In genomic region chr10:112271982-112272381, GRCh38 we compare ENCODE assay signal across 22 cellular contexts. TPM values are rescaled to one million over a fixed set of nuclear protein-coding genes. Genes with fewer than 3 reads are reported as not detected.
A peak's percentile ranks its signal among the peaks of the same experiment; 100 is the strongest.
DNase-seq lines count a peak whose midpoint lies in the region; FAIRE-seq and TF ChIP-seq lines count a peak whose summit lies in the region.
"Had no signal": no experiment of that assay in that cellular context is flagged by ENCODE, and none has a peak within 500 bp of the region (broad histone marks: within the 10 kb centered on the region; RNA-seq: fewer than 3 reads in every experiment).

No MANE protein-coding gene starts in this region.

- no peak overlapping the region for H4K5ac ChIP-seq in H1 (ENCODE audit: insufficient read length, low read depth, low read length)

- H2BK120ac ChIP-seq in H1 (replicated peaks; ENCODE audit: low read depth, low read length) = no peak overlapping the region

- H3K27ac ChIP-seq in H1 (ENCODE audit: low read depth, low read length) = no peak overlapping the region
- H3K27ac ChIP-seq in smooth muscle cell (ENCODE audit: low read depth) = no peak overlapping the region
- H3K27ac ChIP-seq: heart right ventricle, ovary, SJCRH30 had no signal

- no peaks in the 10 kb centered on the region for H3K23me2 ChIP-seq in H1 (ENCODE audit: low read depth, low read length)

- no peaks in the 10 kb centered on the region; a peak in 1 of 4 replicates for H3K9me3 ChIP-seq in H1 (ENCODE audit: insufficient read depth in 2 of 2, low read depth in 1 of 2, low read length in 1 of 2)
- H3K9me3 ChIP-seq in smooth muscle cell (replicated peaks; ENCODE audit: low read depth) = no peaks in the 10 kb centered on the region
- H3K9me3 ChIP-seq: ovary, SJCRH30 had no signal

- no peak for TF ChIP-seq CTCF in H1 (IDR thresholded peaks at IDR 0.05; ENCODE audit: control extremely low read depth in 1 of 3, insufficient read depth in 1 of 3, low read depth in 1 of 3, low read length in 3 of 3)
- TF ChIP-seq CTCF in GM10266 (IDR thresholded peaks at IDR 0.05; ENCODE audit: control insufficient read depth, insufficient read depth, low read depth, missing control alignments) = no peak
- TF ChIP-seq CTCF in smooth muscle cell (IDR thresholded peaks at IDR 0.05; ENCODE audit: borderline replicate concordance, insufficient read depth, poor library complexity, severe bottlenecking) = no peak

- H3K27me3 ChIP-seq in H1 (replicated peaks in 1 of 4; ENCODE audit: control insufficient read depth in 3 of 4, extremely low read depth in 1 of 4, insufficient read depth in 3 of 4, low read length in 3 of 4) = peaks cover 0 to 1% (median 0%) of the 10 kb centered on the region in 4 experiments; a peak in 2 of 7 replicates
- H3K27me3 ChIP-seq in smooth muscle cell (ENCODE audit: low read depth) = no peaks in the 10 kb centered on the region
- H3K27me3 ChIP-seq: heart right ventricle, ovary, SJCRH30 had no signal

- FAIRE-seq in H1 (lab: Jason Lieb, UNC) = no peak
- FAIRE-seq: D721Med had no signal

- WGBS in H1 (ENCODE audit: extremely low coverage in 1 of 2, insufficient coverage in 1 of 2, insufficient read length in 1 of 2, insufficient replicate concordance in 2 of 2, low coverage in 1 of 2, low lambda C conversion rate in 2 of 2, missing lambda C conversion rate in 1 of 2), 2 experiments = 91% methylated on average over 3 of the region's 3 CpGs; no CpG with 5 or more reads in 1 of the 2 experiments
- 75% methylated on average over 3 of the region's 3 CpGs for WGBS in smooth muscle cell (ENCODE audit: low lambda C conversion rate)

- H3K4me2 ChIP-seq in H1 (ENCODE audit: insufficient read depth in 1 of 2, low read depth in 2 of 2, low read length in 2 of 2) (no peak overlapping the region), smooth muscle cell (no peak overlapping the region)

- H2AFZ ChIP-seq in H1 (ENCODE audit: low read length) (peak overlapping the region; percentile 23; the same call in 1 of the 2 replicates), smooth muscle cell (ENCODE audit: low read depth) (no peak overlapping the region)

- no peaks in the 10 kb centered on the region for H3F3A ChIP-seq in smooth muscle cell (ENCODE audit: low read depth)

- DNase-seq in AG20443 (ENCODE audit: low spot score) (peak; percentile 83), NOMO-1 (lab: John Stamatoyannopoulos, UW; ENCODE audit: unreplicated experiment in 2 of 2) (peak; percentile 40 to 68), H1 (ENCODE audit: low read depth in 1 of 2, low spot score in 2 of 2) (no peak), non-pigmented ciliary epithelial cell (ENCODE audit: low read depth) (peak; percentile 14), GM10266 (ENCODE audit: extremely low spot score) (no peak), NCI-H1436 treated with DMSO at 0.1 percent for 48 hours (lab: John Stamatoyannopoulos, UW) (no peak), smooth muscle cell (lab: John Stamatoyannopoulos, UW; ENCODE audit: unreplicated experiment) (no peak)
- DNase-seq in activated CD4-positive, alpha-beta T cell treated with anti-CD3 and anti-CD28 coated beads for 48 hours = no peak
- DNase-seq: activated naive CD8-positive, alpha-beta T cell treated with anti-CD3 and anti-CD28 coated beads for 36 hours; activated T-cell treated with anti-CD3 and anti-CD28 coated beads, Interleukin-2, amount 50 U/mL, for 48 hours; cerebellar nuclear complex; heart right ventricle; KBM-7; NCI-H1417 treated with DMSO at 0.1 percent for 48 hours; NCI-H446 treated with DMSO at 0.1 percent for 48 hours; ovary; SJCRH30; stimulated activated CD4-positive, alpha-beta T cell treated with anti-CD3 and anti-CD28 coated beads, Interleukin-12 subunit alpha, Interleukin-12 subunit beta, amount 100 ng/mL, for 4 hours had no signal

- H3K4me3 ChIP-seq in H1 (ENCODE audit: extremely low read depth in 1 of 4, insufficient read depth in 2 of 4, low read depth in 3 of 4, low read length in 4 of 4) (no peak overlapping the region), smooth muscle cell (no peak overlapping the region)
- H3K4me3 ChIP-seq: heart right ventricle, ovary, SJCRH30 had no signal

- H2BK15ac ChIP-seq in H1 (ENCODE audit: low read length) = no peak overlapping the region

- no peak for TF ChIP-seq POLR2A in H1 (IDR thresholded peaks at IDR 0.05; ENCODE audit: control extremely low read depth in 1 of 2, low read depth in 2 of 2, low read length in 2 of 2)

- H3K9ac ChIP-seq in H1 (replicated peaks in 1 of 4; ENCODE audit: extremely low read depth in 1 of 4, low read depth in 3 of 4, low read length in 3 of 4) = no peak overlapping the region
- no peak overlapping the region for H3K9ac ChIP-seq in smooth muscle cell (ENCODE audit: low read depth)

- H2BK20ac ChIP-seq in H1 (ENCODE audit: low read length) = no peak overlapping the region

- H2BK5ac ChIP-seq in H1 (ENCODE audit: low read depth, low read length) = no peak overlapping the region

- no peak overlapping the region for H2BK12ac ChIP-seq in H1 (ENCODE audit: low read depth, low read length)

- H4K20me1 ChIP-seq in H1 (replicated peaks in 1 of 2; ENCODE audit: control insufficient read depth in 1 of 2, insufficient read depth in 2 of 2, low read length in 2 of 2) (no peaks in the 10 kb centered on the region), smooth muscle cell (ENCODE audit: low read depth) (no peaks in the 10 kb centered on the region)

- H3K79me2 ChIP-seq in H1 (ENCODE audit: control insufficient read depth in 1 of 2, insufficient read depth in 2 of 2, low read length in 2 of 2) (no peaks in the 10 kb centered on the region), smooth muscle cell (ENCODE audit: low read depth) (no peaks in the 10 kb centered on the region)

- no peak for TF ChIP-seq EP300 in H1 (IDR thresholded peaks at IDR 0.05; ENCODE audit: borderline replicate concordance in 1 of 2, low read depth in 2 of 2, low read length in 2 of 2)

- POLR2A ChIA-PET in H1 (lab: Charles Lee; ENCODE audit: partially characterized antibody) = no interaction called here

- CTCF ChIA-PET in H1 (lab: Charles Lee; ENCODE audit: partially characterized antibody) = interaction anchor here (1.3 kb wide), 1 partner anchor 43 kb away, joined by 4 read pairs; no protein-coding TSS in a partner anchor

- no peaks in the 10 kb centered on the region for H3K79me1 ChIP-seq in H1 (ENCODE audit: low read depth, low read length)

- no peak overlapping the region for H4K91ac ChIP-seq in H1 (replicated peaks; ENCODE audit: insufficient read length, low read length)

- no peak overlapping the region for H3K18ac ChIP-seq in H1 (ENCODE audit: extremely low read depth, low read length)

- no peak overlapping the region for H4K8ac ChIP-seq in H1 (ENCODE audit: extremely low read depth, insufficient read depth, low read length)

- no peaks in the 10 kb centered on the region for H3K4me1 ChIP-seq in H1 (replicated peaks in 1 of 4; ENCODE audit: control insufficient read depth in 3 of 4, insufficient read depth in 4 of 4, low read length in 3 of 4)
- no peaks in the 10 kb centered on the region for H3K4me1 ChIP-seq in smooth muscle cell (ENCODE audit: low read depth)
- H3K4me1 ChIP-seq: heart right ventricle, SJCRH30 had no signal

- no peak overlapping the region for H3K23ac ChIP-seq in H1 (ENCODE audit: insufficient read length)

- H3K56ac ChIP-seq in H1 (replicated peaks; ENCODE audit: insufficient read length, low read depth, low read length) = no peak overlapping the region

- H3K4ac ChIP-seq in H1 (replicated peaks; ENCODE audit: insufficient read length, low read depth, low read length) = no peak overlapping the region

- H2AK5ac ChIP-seq in H1 (ENCODE audit: low read depth, low read length) = no peak overlapping the region

- TF ChIP-seq RAD21 in H1 (IDR thresholded peaks at IDR 0.05 in 1 of 2, conservative IDR thresholded peaks at IDR 0.05 in 1 of 2; ENCODE audit: low read depth in 2 of 2, low read length in 2 of 2) = no peak

- no peak overlapping the region for H3K14ac ChIP-seq in H1 (ENCODE audit: insufficient read length)

- no peaks in the 10 kb centered on the region for H3K36me3 ChIP-seq in H1 (ENCODE audit: control insufficient read depth in 2 of 4, insufficient read depth in 4 of 4, low read length in 3 of 4)
- no peaks in the 10 kb centered on the region for H3K36me3 ChIP-seq in smooth muscle cell (ENCODE audit: low read depth)
- H3K36me3 ChIP-seq: heart right ventricle, ovary, SJCRH30 had no signal

TF ChIP-seq in H1, 55 proteins besides CTCF, POLR2A, EP300 and RAD21 (continues in another document):
- no peak for TF ChIP-seq ASH2L (IDR thresholded peaks at IDR 0.05; ENCODE audit: low read length)
- TF ChIP-seq GABPA (IDR thresholded peaks at IDR 0.05; ENCODE audit: borderline replicate concordance, insufficient read depth, low read length) = no peak
- no peak for TF ChIP-seq KDM5A (IDR thresholded peaks at IDR 0.05; ENCODE audit: low read length)
- TF ChIP-seq BCL11A (IDR thresholded peaks at IDR 0.05; ENCODE audit: low read depth in 2 of 2, low read length in 2 of 2) = no peak
- no peak for TF ChIP-seq HDAC2 (IDR thresholded peaks at IDR 0.05; ENCODE audit: borderline replicate concordance in 1 of 2, low read depth in 2 of 2, low read length in 2 of 2)
- no peak for TF ChIP-seq ATF2 (IDR thresholded peaks at IDR 0.05; ENCODE audit: low read length)
- no peak for TF ChIP-seq SRF (IDR thresholded peaks at IDR 0.05; ENCODE audit: low read depth, low read length)
- no peak for TF ChIP-seq CREB1 (IDR thresholded peaks at IDR 0.05)
- TF ChIP-seq BACH1 (IDR thresholded peaks at IDR 0.05; ENCODE audit: low read length) = no peak
- TF ChIP-seq JUN (IDR thresholded peaks at IDR 0.05; ENCODE audit: low read depth, low read length) = no peak

RNA-seq across cellular contexts. Expression of gene TECTB, which starts 11.2 kb away (rescaled TPM):
- total RNA-seq in H1 (2021; fragmentation: NEBNext Ultra II Directional; extraction: Animal tissue kit (Norgen Biotek cat#: 25700)) = not detected in 2 replicates
- not detected in 2 replicates for polyA plus RNA-seq in H1 (2011; rRNA removed)
- polyA plus RNA-seq in H1 (2011; cell fraction: cytosol; rRNA removed) = not detected
- polyA plus RNA-seq in H1 (2011; cell fraction: nucleus; rRNA removed) = not detected
- polyA plus RNA-seq in H1 (2012, experiment 1 of 2) = not detected in 4 replicates
- not detected for polyA plus RNA-seq in H1 (2012, experiment 2 of 2)
- not detected for polyA plus RNA-seq in H1 (2013, experiment 1 of 2)
- polyA plus RNA-seq in H1 (2013, experiment 2 of 2) = not detected
- not detected in 2 replicates for polyA minus RNA-seq in H1 (2011; rRNA and poly(A)+ RNA removed)
- not detected for polyA minus RNA-seq in H1 (2011; cell fraction: cytosol; rRNA and poly(A)+ RNA removed)
- polyA minus RNA-seq in H1 (2011; cell fraction: nucleus; rRNA and poly(A)+ RNA removed) = not detected
- total RNA-seq in smooth muscle cell = not detected in 2 replicates
- polyA plus RNA-seq in smooth muscle cell = not detected in 2 replicates
- total RNA-seq: activated naive CD8-positive, alpha-beta T cell treated with anti-CD3 and anti-CD28 coated beads for 36 hours; heart right ventricle; kidney epithelial cell; mononuclear cell; OCI-LY7; ovary; SJCRH30 had no signal
- polyA plus RNA-seq: heart right ventricle had no signal

Comparison
In these comparisons a context has a peak if more than half of its experiments do, and no peak if none do; other contexts are left out.
1. DNase-seq: peak in AG20443 (single experiment), NOMO-1 (2 of 2) and non-pigmented ciliary epithelial cell (single experiment); none in H1 (0 of 2), GM10266 (single experiment), activated CD4-positive, alpha-beta T cell treated with anti-CD3 and anti-CD28 coated beads for 48 hours (single experiment), NCI-H1436 treated with DMSO at 0.1 percent for 48 hours (single experiment) and smooth muscle cell (single experiment).